ENCODE assay signal across 1 cellular context in the genomic region with DNA sequence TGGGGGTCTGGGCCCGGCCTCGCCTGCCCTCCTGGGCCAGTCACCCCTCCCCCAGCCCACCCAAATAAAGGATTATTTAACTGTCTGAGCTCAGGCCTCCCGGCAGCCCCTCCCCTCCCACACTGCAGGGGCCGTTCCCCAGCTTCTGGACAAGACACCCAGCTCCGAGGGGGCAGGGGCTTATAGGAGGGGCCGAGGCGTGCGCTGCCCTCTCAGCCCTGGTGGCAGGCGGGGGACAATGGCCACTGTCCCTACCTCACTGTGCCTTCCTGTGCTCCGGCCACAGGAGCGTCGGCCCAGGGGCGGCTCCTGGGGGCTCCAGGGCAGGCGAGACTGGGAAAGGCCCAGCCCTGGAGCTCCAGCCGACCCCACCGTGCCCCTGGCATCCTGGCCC.
TF ChIP-seq lines count a peak whose summit lies in the region.

No MANE protein-coding gene starts in this region.

TF ChIP-seq in GM12878, 131 proteins besides CTCF, POLR2A, EP300 and RAD21:
- TF ChIP-seq CHD4 (IDR thresholded peaks at IDR 0.05), result no peak
- TF ChIP-seq, protein P1, sequence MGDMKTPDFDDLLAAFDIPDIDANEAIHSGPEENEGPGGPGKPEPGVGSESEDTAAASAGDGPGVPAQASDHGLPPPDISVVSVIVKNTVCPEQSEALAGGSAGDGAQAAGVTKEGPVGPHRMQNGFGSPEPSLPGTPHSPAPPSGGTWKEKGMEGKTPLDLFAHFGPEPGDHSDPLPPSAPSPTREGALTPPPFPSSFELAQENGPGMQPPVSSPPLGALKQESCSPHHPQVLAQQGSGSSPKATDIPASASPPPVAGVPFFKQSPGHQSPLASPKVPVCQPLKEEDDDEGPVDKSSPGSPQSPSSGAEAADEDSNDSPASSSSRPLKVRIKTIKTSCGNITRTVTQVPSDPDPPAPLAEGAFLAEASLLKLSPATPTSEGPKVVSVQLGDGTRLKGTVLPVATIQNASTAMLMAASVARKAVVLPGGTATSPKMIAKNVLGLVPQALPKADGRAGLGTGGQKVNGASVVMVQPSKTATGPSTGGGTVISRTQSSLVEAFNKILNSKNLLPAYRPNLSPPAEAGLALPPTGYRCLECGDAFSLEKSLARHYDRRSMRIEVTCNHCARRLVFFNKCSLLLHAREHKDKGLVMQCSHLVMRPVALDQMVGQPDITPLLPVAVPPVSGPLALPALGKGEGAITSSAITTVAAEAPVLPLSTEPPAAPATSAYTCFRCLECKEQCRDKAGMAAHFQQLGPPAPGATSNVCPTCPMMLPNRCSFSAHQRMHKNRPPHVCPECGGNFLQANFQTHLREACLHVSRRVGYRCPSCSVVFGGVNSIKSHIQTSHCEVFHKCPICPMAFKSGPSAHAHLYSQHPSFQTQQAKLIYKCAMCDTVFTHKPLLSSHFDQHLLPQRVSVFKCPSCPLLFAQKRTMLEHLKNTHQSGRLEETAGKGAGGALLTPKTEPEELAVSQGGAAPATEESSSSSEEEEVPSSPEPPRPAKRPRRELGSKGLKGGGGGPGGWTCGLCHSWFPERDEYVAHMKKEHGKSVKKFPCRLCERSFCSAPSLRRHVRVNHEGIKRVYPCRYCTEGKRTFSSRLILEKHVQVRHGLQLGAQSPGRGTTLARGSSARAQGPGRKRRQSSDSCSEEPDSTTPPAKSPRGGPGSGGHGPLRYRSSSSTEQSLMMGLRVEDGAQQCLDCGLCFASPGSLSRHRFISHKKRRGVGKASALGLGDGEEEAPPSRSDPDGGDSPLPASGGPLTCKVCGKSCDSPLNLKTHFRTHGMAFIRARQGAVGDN (IDR thresholded peaks at IDR 0.05), result no peak
- TF ChIP-seq, protein P2, sequence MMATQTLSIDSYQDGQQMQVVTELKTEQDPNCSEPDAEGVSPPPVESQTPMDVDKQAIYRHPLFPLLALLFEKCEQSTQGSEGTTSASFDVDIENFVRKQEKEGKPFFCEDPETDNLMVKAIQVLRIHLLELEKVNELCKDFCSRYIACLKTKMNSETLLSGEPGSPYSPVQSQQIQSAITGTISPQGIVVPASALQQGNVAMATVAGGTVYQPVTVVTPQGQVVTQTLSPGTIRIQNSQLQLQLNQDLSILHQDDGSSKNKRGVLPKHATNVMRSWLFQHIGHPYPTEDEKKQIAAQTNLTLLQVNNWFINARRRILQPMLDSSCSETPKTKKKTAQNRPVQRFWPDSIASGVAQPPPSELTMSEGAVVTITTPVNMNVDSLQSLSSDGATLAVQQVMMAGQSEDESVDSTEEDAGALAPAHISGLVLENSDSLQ (IDR thresholded peaks at IDR 0.05), result no peak
- TF ChIP-seq, protein P3, sequence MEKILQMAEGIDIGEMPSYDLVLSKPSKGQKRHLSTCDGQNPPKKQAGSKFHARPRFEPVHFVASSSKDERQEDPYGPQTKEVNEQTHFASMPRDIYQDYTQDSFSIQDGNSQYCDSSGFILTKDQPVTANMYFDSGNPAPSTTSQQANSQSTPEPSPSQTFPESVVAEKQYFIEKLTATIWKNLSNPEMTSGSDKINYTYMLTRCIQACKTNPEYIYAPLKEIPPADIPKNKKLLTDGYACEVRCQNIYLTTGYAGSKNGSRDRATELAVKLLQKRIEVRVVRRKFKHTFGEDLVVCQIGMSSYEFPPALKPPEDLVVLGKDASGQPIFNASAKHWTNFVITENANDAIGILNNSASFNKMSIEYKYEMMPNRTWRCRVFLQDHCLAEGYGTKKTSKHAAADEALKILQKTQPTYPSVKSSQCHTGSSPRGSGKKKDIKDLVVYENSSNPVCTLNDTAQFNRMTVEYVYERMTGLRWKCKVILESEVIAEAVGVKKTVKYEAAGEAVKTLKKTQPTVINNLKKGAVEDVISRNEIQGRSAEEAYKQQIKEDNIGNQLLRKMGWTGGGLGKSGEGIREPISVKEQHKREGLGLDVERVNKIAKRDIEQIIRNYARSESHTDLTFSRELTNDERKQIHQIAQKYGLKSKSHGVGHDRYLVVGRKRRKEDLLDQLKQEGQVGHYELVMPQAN (conservative IDR thresholded peaks at IDR 0.05), result no peak
- TF ChIP-seq GATAD2B (conservative IDR thresholded peaks at IDR 0.05; ENCODE audit: low read depth), result no peak
- no peak for TF ChIP-seq MXI1 (IDR thresholded peaks at IDR 0.05; ENCODE audit: low read depth, low read length)
- TF ChIP-seq, protein P4, sequence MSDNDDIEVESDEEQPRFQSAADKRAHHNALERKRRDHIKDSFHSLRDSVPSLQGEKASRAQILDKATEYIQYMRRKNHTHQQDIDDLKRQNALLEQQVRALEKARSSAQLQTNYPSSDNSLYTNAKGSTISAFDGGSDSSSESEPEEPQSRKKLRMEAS (IDR thresholded peaks at IDR 0.05; ENCODE audit: low read depth, low read length), result no peak
- TF ChIP-seq MYB (IDR thresholded peaks at IDR 0.05; ENCODE audit: borderline replicate concordance, low read depth, low read length), result no peak
- no peak for TF ChIP-seq POLR2AphosphoS5 (IDR thresholded peaks at IDR 0.05; ENCODE audit: low read length)
- no peak for TF ChIP-seq EZH2 (IDR thresholded peaks at IDR 0.05; ENCODE audit: borderline replicate concordance, control insufficient read depth, low read depth, low read length)
- TF ChIP-seq SMAD5 (IDR thresholded peaks at IDR 0.05; ENCODE audit: low read depth), result no peak
- no peak for TF ChIP-seq FOXK2 (IDR thresholded peaks at IDR 0.05)
- TF ChIP-seq NFIC (IDR thresholded peaks at IDR 0.05; ENCODE audit: low read depth, low read length), result no peak
- TF ChIP-seq YBX1 (IDR thresholded peaks at IDR 0.05), result no peak
- TF ChIP-seq ATF7 (IDR thresholded peaks at IDR 0.05; ENCODE audit: low read depth), result no peak
- no peak for TF ChIP-seq ZNF24 (IDR thresholded peaks at IDR 0.05)
- no peak for TF ChIP-seq BMI1 (IDR thresholded peaks at IDR 0.05; ENCODE audit: borderline replicate concordance)
- no peak for TF ChIP-seq STAT1 (conservative IDR thresholded peaks at IDR 0.05)
